ENCODE assay signal across 8 cellular contexts in the genomic region with DNA sequence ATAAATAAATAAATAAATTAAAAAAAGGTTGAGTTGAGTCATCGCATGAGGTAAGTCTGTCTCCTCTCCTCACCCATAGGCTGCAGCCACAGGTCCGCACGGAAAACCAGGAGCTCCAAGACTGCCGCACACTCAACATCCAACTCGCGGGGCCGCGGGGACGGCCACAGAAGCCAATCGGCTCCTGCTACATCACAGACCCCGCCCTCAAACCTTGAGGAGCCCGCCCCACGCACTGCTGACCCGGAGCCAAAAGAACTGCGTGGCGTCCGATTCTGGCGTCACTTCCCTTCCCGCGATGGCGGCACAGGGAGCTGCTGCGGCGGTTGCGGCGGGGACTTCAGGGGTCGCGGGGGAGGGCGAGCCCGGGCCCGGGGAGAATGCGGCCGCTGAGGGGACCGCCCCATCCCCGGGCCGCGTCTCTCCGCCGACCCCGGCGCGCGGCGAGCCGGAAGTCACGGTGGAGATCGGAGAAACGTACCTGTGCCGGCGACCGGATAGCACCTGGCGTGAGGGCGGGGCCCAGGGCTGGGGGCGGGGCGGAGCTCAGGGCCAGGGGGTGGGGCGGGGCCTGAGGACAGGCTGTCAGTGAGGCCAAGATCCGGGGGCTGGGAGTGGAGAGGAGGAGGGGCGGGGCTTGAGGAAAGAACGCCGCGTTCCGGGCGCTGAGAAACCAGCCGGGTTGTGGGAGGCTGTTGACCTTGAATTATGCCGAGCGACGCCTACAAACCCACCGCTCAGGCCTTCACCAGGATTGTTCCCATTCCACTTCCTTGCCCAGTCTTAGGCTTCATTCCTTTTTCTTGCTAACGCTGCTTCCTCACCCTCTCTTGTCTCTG. TPM values are rescaled to one million over a fixed set of nuclear protein-coding genes. Genes with fewer than 3 reads are reported as not detected.
A peak's percentile ranks its signal among the peaks of the same experiment; 100 is the strongest.
DNase-seq lines count a peak whose midpoint lies in the region; ATAC-seq lines count a peak whose summit lies in the region.

TSS of gene KAT8 (plus strand) at position 281 of the 839 bp plus-strand sequence. CDS start at position 299, 18 bp downstream.

- H3K4me1 Mint-ChIP-seq in IgD-negative memory B cell: peaks cover 9 to 13% (median 13%) of the 10 kb centered on the region in 3 donors

- peak; percentile 88 for ATAC-seq in GM21529 (IDR thresholded peaks at IDR 0.05; ENCODE audit: unreplicated experiment)

- H3K27ac ChIP-seq in epithelial cell of prostate: peak within 1 kb of the TSS; percentile 99

- no peaks in the 10 kb centered on the region for H3K9me3 Mint-ChIP-seq in IgD-negative memory B cell

- no peaks in the 10 kb centered on the region for H3K27me3 Mint-ChIP-seq in IgD-negative memory B cell

- H3K36me3 Mint-ChIP-seq in IgD-negative memory B cell: peaks cover 1% of the 10 kb centered on the region

- DNase-seq in DMS 273 treated with DMSO at 0.1 percent for 48 hours (lab: John Stamatoyannopoulos, UW): peak; percentile 97
- DNase-seq in OCI-M2 (lab: John Stamatoyannopoulos, UW; ENCODE audit: unreplicated experiment): peak; percentile 76
- DNase-seq in activated T-cell treated with anti-CD3 and anti-CD28 coated beads for 4 hours: peak; percentile 95
- DNase-seq in epithelial cell of prostate (ENCODE audit: low read depth, low spot score): peak; percentile 97
- peak; percentile 98 for DNase-seq in mucosa of gallbladder (ENCODE audit: low spot score)
- peak; percentile 94 to 96 for DNase-seq in stimulated activated CD8-positive, alpha-beta memory T cell treated with anti-CD3 and anti-CD28 coated beads, Interleukin-4, amount 100 ng/mL, for 4 hours (ENCODE audit: low read depth in 2 of 2, low spot score in 1 of 2)

- H3K27ac Mint-ChIP-seq in IgD-negative memory B cell: peak within 1 kb of the TSS; percentile 70 to 94 (median 88)

- H3K4me3 Mint-ChIP-seq in IgD-negative memory B cell: peak within 1 kb of the TSS; percentile 78 to 95 (median 90)

RNA-seq across cellular contexts. Expression of gene KAT8, which starts in this region (rescaled TPM):
- 69.5 TPM for polyA plus RNA-seq in IgD-negative memory B cell
- 67.2 TPM for total RNA-seq in mucosa of gallbladder

Comparison
In these comparisons a context has a peak if more than half of its experiments do, and no peak if none do; other contexts are left out.
1. Peak in every context shown above with its lines: DNase-seq, ATAC-seq and H3K27ac ChIP-seq.